ENCODE assay signal across 29 cellular contexts in the genomic region with DNA sequence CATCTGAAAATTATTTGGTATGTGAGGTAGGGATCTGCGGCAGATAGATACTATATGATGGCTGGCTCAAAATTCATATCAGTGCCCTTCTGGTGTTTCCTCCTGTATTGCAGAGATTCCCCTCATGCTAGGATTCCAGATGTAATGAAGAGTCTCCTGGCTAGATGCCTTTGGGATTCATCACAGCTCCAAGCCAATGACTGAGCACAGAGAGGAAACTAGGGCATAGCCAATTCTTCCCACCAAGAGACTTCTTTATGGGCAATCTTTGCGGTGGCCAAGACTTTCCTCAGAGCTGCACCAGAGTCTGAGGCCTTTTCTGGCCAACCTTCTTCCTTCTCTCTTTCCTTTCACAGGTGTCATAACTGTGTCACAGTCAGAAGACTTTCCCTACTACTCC. TPM values are rescaled to one million over a fixed set of nuclear protein-coding genes. Genes with fewer than 3 reads are reported as not detected.
"Had no signal": no experiment of that assay in that cellular context is flagged by ENCODE, and none has a peak within 500 bp of the region (broad histone marks: within the 10 kb centered on the region; RNA-seq: fewer than 3 reads in every experiment).

No MANE protein-coding gene starts in this region.

- H3K36me3 ChIP-seq: left ventricle myocardium inferior, prostate gland, suprapubic skin, transverse colon had no signal

- H3K4me3 ChIP-seq: dorsolateral prefrontal cortex, left ventricle myocardium inferior, prostate gland, skin epidermis, suprapubic skin, transverse colon had no signal

- H3K27ac ChIP-seq: dorsolateral prefrontal cortex, left ventricle myocardium inferior, prostate gland, skin epidermis, suprapubic skin, transverse colon had no signal

- FAIRE-seq: endometrium, frontal cortex, kidney, TTC549 had no signal

- DNase-seq: activated B cell treated with CpG ODN at 0.5 μM for 24 hours; activated CD4-positive, alpha-beta T cell treated with anti-CD3 and anti-CD28 coated beads for 4 hours; activated CD8-positive, alpha-beta T cell treated with anti-CD3 and anti-CD28 coated beads for 36 hours; activated naive CD4-positive, alpha-beta T cell treated with anti-CD3 and anti-CD28 coated beads for 36 hours; activated T-cell treated with anti-CD3 and anti-CD28 coated beads, Interleukin-2, amount 50 U/mL, for 24 hours; anterior cingulate cortex; caudate nucleus; erythroblast; hypothalamus; kidney; left ventricle myocardium inferior; mammary epithelial cell; nephron progenitor cell; nucleus accumbens; right cardiac atrium; stimulated activated CD4-positive, alpha-beta T cell treated with anti-CD3 and anti-CD28 coated beads, Interleukin-15, amount 100 ng/mL, for 24 hours; stimulated activated CD4-positive, alpha-beta T cell treated with anti-CD3 and anti-CD28 coated beads, Interleukin-2, amount 100 ng/mL, for 48 hours; stimulated activated naive CD8-positive, alpha-beta T cell treated with anti-CD3 and anti-CD28 coated beads, Interleukin-15, amount 100 ng/mL, for 72 hours; transverse colon had no signal

- ATAC-seq: activated CD8-positive, alpha-beta T cell treated with anti-CD3 and anti-CD28 coated beads for 36 hours; right cardiac atrium; stimulated activated naive CD8-positive, alpha-beta T cell treated with anti-CD3 and anti-CD28 coated beads, Interleukin-15, amount 100 ng/mL, for 72 hours had no signal

- H3K4me1 ChIP-seq: left ventricle myocardium inferior, prostate gland, suprapubic skin, transverse colon had no signal

- H3K9me3 ChIP-seq: prostate gland, suprapubic skin, transverse colon had no signal

- H3K27me3 ChIP-seq: transverse colon had no signal

RNA-seq across cellular contexts. Expression of a gene that starts 25.5 kb away (rescaled TPM):
- total RNA-seq: activated B cell treated with CpG ODN at 0.5 μM for 24 hours; activated CD8-positive, alpha-beta T cell treated with anti-CD3 and anti-CD28 coated beads for 36 hours; activated naive CD4-positive, alpha-beta T cell treated with anti-CD3 and anti-CD28 coated beads for 36 hours; activated T-helper 2 cell treated with anti-CD3 and anti-CD28 coated beads, Interferon-gamma antibody, Interleukin-2, Interleukin-4, amounts not matched to agents 10 μg/mL and 5 μg/mL and 100 μg/mL, durations not matched to agents 14 hours and 24 hours and 36 hours; frontal cortex; kidney; left ventricle myocardium inferior; mammary epithelial cell; myocyte; right cardiac atrium; suprapubic skin; T-helper 2 cell treated with Interferon-gamma antibody and Interleukin-4, amounts not matched to agents 100 ng/mL and 5 ng/mL, for 36 hours; transverse colon had no signal
- polyA plus RNA-seq: mammary epithelial cell, right cardiac atrium had no signal

RNA-seq across cellular contexts. Expression of a gene that starts 25.9 kb away (rescaled TPM):
- total RNA-seq: activated B cell treated with CpG ODN at 0.5 μM for 24 hours; activated CD8-positive, alpha-beta T cell treated with anti-CD3 and anti-CD28 coated beads for 36 hours; activated naive CD4-positive, alpha-beta T cell treated with anti-CD3 and anti-CD28 coated beads for 36 hours; activated T-helper 2 cell treated with anti-CD3 and anti-CD28 coated beads, Interferon-gamma antibody, Interleukin-2, Interleukin-4, amounts not matched to agents 10 μg/mL and 5 μg/mL and 100 μg/mL, durations not matched to agents 14 hours and 24 hours and 36 hours; T-helper 2 cell treated with Interferon-gamma antibody and Interleukin-4, amounts not matched to agents 100 ng/mL and 5 ng/mL, for 36 hours had no signal
